Comparison of ENCODE assay signal across 8 cellular contexts in the genomic region with DNA sequence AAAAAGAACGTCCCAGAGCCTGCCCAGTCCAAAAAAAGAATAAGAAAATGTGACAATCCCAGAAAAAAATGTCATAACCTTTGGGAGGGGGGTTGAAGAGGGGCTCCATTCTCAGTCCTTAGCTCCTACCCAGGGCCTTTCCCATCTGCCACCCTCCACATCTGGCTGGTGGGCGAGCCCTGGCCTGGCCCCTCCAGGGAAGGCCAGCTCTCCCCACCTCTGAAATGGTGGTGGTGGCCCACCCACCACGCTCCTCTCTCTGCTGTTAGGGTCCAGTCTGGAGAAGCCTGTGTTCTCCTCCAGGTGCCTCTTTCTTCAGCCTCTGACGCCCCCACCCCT. TPM values are rescaled to one million over a fixed set of nuclear protein-coding genes. Genes with fewer than 3 reads are reported as not detected.
A peak's percentile ranks its signal among the peaks of the same experiment; 100 is the strongest.
DNase-seq lines count a peak whose midpoint lies in the region; ATAC-seq and TF ChIP-seq lines count a peak whose summit lies in the region.

No MANE protein-coding gene starts in this region.

- H3K4me3 Mint-ChIP-seq in activated T-helper 17 cell treated with anti-CD3 and anti-CD28 coated beads, Interleukin-2, amount 50 U/mL, for 72 hours: peak overlapping the region; percentile 91
- peak overlapping the region; percentile 97 for H3K4me3 Mint-ChIP-seq in stimulated activated memory B cell treated with anti-CD40 and anti-IgM and Interleukin-4, amounts not matched to agents 10 μg/mL and 1 μg/mL and 100 μg/mL, for 72 hours

- no peaks in the 10 kb centered on the region for H3K9me3 Mint-ChIP-seq in activated T-helper 17 cell treated with anti-CD3 and anti-CD28 coated beads, Interleukin-2, amount 50 U/mL, for 72 hours
- H3K9me3 Mint-ChIP-seq in stimulated activated memory B cell treated with anti-CD40 and anti-IgM and Interleukin-4, amounts not matched to agents 10 μg/mL and 1 μg/mL and 100 μg/mL, for 72 hours: no peaks in the 10 kb centered on the region

- peaks cover 20% of the 10 kb centered on the region for H3K36me3 Mint-ChIP-seq in activated T-helper 17 cell treated with anti-CD3 and anti-CD28 coated beads, Interleukin-2, amount 50 U/mL, for 72 hours (ENCODE audit: low read depth)
- H3K36me3 Mint-ChIP-seq in stimulated activated memory B cell treated with anti-CD40 and anti-IgM and Interleukin-4, amounts not matched to agents 10 μg/mL and 1 μg/mL and 100 μg/mL, for 72 hours: peaks cover 22% of the 10 kb centered on the region

- H3K9me3 ChIP-seq in iPS-18c (ENCODE audit: control insufficient read depth, insufficient read depth, low read length): no peaks in the 10 kb centered on the region

- H3K27ac Mint-ChIP-seq in activated T-helper 17 cell treated with anti-CD3 and anti-CD28 coated beads, Interleukin-2, amount 50 U/mL, for 72 hours: peak overlapping the region; percentile 87
- H3K27ac Mint-ChIP-seq in stimulated activated memory B cell treated with anti-CD40 and anti-IgM and Interleukin-4, amounts not matched to agents 10 μg/mL and 1 μg/mL and 100 μg/mL, for 72 hours: peak overlapping the region; percentile 96

- TF ChIP-seq CTCF in HFF-Myc (IDR thresholded peaks at IDR 0.05; ENCODE audit: low read depth, low read length, missing control alignments): no peak

- no peaks in the 10 kb centered on the region for H3K4me1 Mint-ChIP-seq in activated T-helper 17 cell treated with anti-CD3 and anti-CD28 coated beads, Interleukin-2, amount 50 U/mL, for 72 hours
- peaks cover 71% of the 10 kb centered on the region for H3K4me1 Mint-ChIP-seq in stimulated activated memory B cell treated with anti-CD40 and anti-IgM and Interleukin-4, amounts not matched to agents 10 μg/mL and 1 μg/mL and 100 μg/mL, for 72 hours

- H3K4me3 ChIP-seq in HFF-Myc (replicated peaks; ENCODE audit: low read depth, low read length) (peak overlapping the region; percentile 71), iPS-18c (ENCODE audit: insufficient read depth, low read depth, low read length) (peak overlapping the region; percentile 68)

- no peak for DNase-seq in HFF-Myc (ENCODE audit: extremely low read depth, low read depth)
- DNase-seq in cerebellar nuclear complex (lab: John Stamatoyannopoulos, UW): no peak
- no peak for DNase-seq in epidermal melanocyte (ENCODE audit: insufficient read length, low spot score)
- no peak for DNase-seq in HPDE6-E6E7 (ENCODE audit: extremely low spot score)

- no peaks in the 10 kb centered on the region for H3K27me3 Mint-ChIP-seq in activated T-helper 17 cell treated with anti-CD3 and anti-CD28 coated beads, Interleukin-2, amount 50 U/mL, for 72 hours
- no peaks in the 10 kb centered on the region for H3K27me3 Mint-ChIP-seq in stimulated activated memory B cell treated with anti-CD40 and anti-IgM and Interleukin-4, amounts not matched to agents 10 μg/mL and 1 μg/mL and 100 μg/mL, for 72 hours

- ATAC-seq in activated T-helper 17 cell treated with anti-CD3 and anti-CD28 coated beads, Interleukin-2, amount 50 U/mL, for 72 hours (replicated peaks): no peak
- ATAC-seq in stimulated activated memory B cell treated with anti-CD40 and anti-IgM and Interleukin-4, amounts not matched to agents 10 μg/mL and 1 μg/mL and 100 μg/mL, for 72 hours: no peak
- no peak for ATAC-seq in HG03378 (IDR thresholded peaks at IDR 0.05; ENCODE audit: unreplicated experiment)

RNA-seq across cellular contexts. Expression of gene RGS19, which starts 0.4 kb away (rescaled TPM):
- total RNA-seq in activated T-helper 17 cell treated with anti-CD3 and anti-CD28 coated beads, Interleukin-2, amount 50 U/mL, for 72 hours: 10 to 100 TPM; 38.6 to 49.4 TPM

RNA-seq across cellular contexts. Expression of gene OPRL1, which starts 1.0 kb away (rescaled TPM):
- total RNA-seq in activated T-helper 17 cell treated with anti-CD3 and anti-CD28 coated beads, Interleukin-2, amount 50 U/mL, for 72 hours: under 1 TPM; 0.48 to 0.56 TPM

RNA-seq across cellular contexts. Expression of gene LKAAEAR1, which starts 5.3 kb away (rescaled TPM):
- under 1 TPM in 1 of 2 donors, not detected in 1; 0.71 TPM for total RNA-seq in activated T-helper 17 cell treated with anti-CD3 and anti-CD28 coated beads, Interleukin-2, amount 50 U/mL, for 72 hours

RNA-seq across cellular contexts. Expression of gene TCEA2, which starts 15.9 kb away (rescaled TPM):
- 10 to 100 TPM; 52.0 to 79.9 TPM for total RNA-seq in activated T-helper 17 cell treated with anti-CD3 and anti-CD28 coated beads, Interleukin-2, amount 50 U/mL, for 72 hours

RNA-seq across cellular contexts. Expression of gene NPBWR2, which starts 28.5 kb away (rescaled TPM):
- not detected for total RNA-seq in activated T-helper 17 cell treated with anti-CD3 and anti-CD28 coated beads, Interleukin-2, amount 50 U/mL, for 72 hours
